ENCODE assay signal across 22 cellular contexts in the genomic region with DNA sequence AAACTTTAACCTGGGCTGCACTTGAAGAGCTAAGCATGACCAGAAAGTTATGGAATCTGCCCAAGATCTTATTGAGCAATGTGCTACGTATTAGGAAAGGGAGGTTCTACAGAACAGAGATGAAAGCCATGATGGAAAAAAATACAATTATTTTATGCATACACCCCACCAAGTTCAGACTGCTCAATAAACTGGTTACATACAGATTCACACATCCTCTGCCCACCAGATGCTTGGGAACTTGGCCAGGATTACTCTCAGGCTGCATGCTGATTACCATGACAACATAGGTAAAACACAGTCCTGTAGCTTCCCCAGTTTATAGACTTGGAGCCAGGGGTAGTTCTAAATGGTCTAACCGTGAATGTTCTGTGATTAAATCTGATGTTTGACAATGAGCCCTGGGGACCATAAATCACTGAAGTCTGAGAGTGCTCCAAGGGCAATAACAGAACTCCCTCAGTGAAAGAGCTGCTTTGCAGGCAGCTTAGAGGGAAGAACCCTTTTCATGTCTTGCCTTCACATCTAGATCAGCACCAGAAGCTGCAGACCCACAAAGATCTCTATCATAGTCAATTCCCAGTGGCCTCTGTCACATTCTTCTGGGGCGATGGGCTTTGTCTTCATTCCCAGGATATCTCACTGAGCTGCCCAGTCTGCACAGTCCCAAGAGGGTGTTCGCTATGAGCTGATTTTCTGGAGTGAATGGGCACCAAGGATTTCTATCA.
DNase-seq lines count a peak whose midpoint lies in the region; ATAC-seq lines count a peak whose summit lies in the region.
"Had no signal": no experiment of that assay in that cellular context is flagged by ENCODE, and none has a peak within 500 bp of the region (broad histone marks: within the 10 kb centered on the region; RNA-seq: fewer than 3 reads in every experiment).

No MANE protein-coding gene starts in this region.

- no peak for ATAC-seq in HG03196 (IDR thresholded peaks at IDR 0.05; ENCODE audit: unreplicated experiment)
- ATAC-seq in HG03039 (IDR thresholded peaks at IDR 0.05; ENCODE audit: unreplicated experiment) = no peak
- ATAC-seq: activated naive CD8-positive, alpha-beta T cell treated with anti-CD3 and anti-CD28 coated beads, Interleukin-2, amount 50 U/mL, for 24 hours; natural killer cell treated with Interleukin-12 subunit alpha and Interleukin-12 subunit beta and Interleukin-15 and Interleukin-18, amount 100 ng/mL, for 72 hours; stimulated activated memory B cell treated with anti-CD40 and anti-IgM and Interleukin-4, amounts not matched to agents 10 μg/mL and 1 μg/mL and 100 μg/mL, for 72 hours; T-cell had no signal

- peak; percentile 5 for DNase-seq in NCI-H1436 (lab: John Stamatoyannopoulos, UW)
- DNase-seq in NCI-H1436 treated with DMSO at 0.1 percent for 48 hours (lab: John Stamatoyannopoulos, UW) = no peak
- DNase-seq in NCI-H446 treated with DMSO at 0.1 percent for 48 hours (lab: John Stamatoyannopoulos, UW) = peak; percentile 65
- peak; percentile 60 for DNase-seq in islet precursor cell
- DNase-seq in NCI-H2196 treated with DMSO at 0.1 percent for 48 hours (lab: John Stamatoyannopoulos, UW; ENCODE audit: unreplicated experiment) = no peak
- no peak for DNase-seq in UCSD-AML1 (lab: John Stamatoyannopoulos, UW; ENCODE audit: unreplicated experiment)
- DNase-seq: activated B cell treated with CpG ODN at 0.5 μM for 24 hours; activated naive CD8-positive, alpha-beta T cell treated with anti-CD3 and anti-CD28 coated beads, Interleukin-2, amount 50 U/mL, for 24 hours; caudate nucleus; glutamatergic neuron; HFFc6; immature natural killer cell; mammary epithelial cell; MG63; NK-92 treated with Interleukin-12 subunit alpha and Interleukin-12 subunit beta, amount 100 ng/mL, for 24 hours; stimulated activated CD4-positive, alpha-beta T cell treated with anti-CD3 and anti-CD28 coated beads, Interleukin-12 subunit alpha, Interleukin-12 subunit beta, amount 100 ng/mL, for 4 hours; T-cell; trophoblast cell had no signal

Comparison
In these comparisons a context has a peak if more than half of its experiments do, and no peak if none do; other contexts are left out.
1. DNase-seq: peak in NCI-H1436 (single experiment), NCI-H446 treated with DMSO at 0.1 percent for 48 hours (single experiment) and islet precursor cell (single experiment); none in NCI-H1436 treated with DMSO at 0.1 percent for 48 hours (single experiment), NCI-H2196 treated with DMSO at 0.1 percent for 48 hours (single experiment) and UCSD-AML1 (single experiment).